In genomic region chr1:109985251-109986053, GRCh38 we compare ENCODE assay signal across 7 cellular contexts. TPM values are rescaled to one million over a fixed set of nuclear protein-coding genes. Genes with fewer than 3 reads are reported as not detected.
DNase-seq lines count a peak whose midpoint lies in the region; ATAC-seq and TF ChIP-seq lines count a peak whose summit lies in the region.

No MANE protein-coding gene starts in this region.

- no peak for TF ChIP-seq POLR2A in sigmoid colon (IDR thresholded peaks at IDR 0.05)

- H3K9me3 ChIP-seq in HEK293 (ENCODE audit: control insufficient read depth, insufficient read depth, low read depth, low read length) (no peaks in the 10 kb centered on the region), T-helper 17 cell (ENCODE audit: control insufficient read depth, low read length, poor library complexity, severe bottlenecking) (no peaks in the 10 kb centered on the region), sigmoid colon (no peaks in the 10 kb centered on the region)

- TF ChIP-seq CTCF in HEK293 (tag by site-specific recombination; IDR thresholded peaks at IDR 0.05) (no peak), foreskin keratinocyte (conservative IDR thresholded peaks at IDR 0.05) (no peak), sigmoid colon (IDR thresholded peaks at IDR 0.05) (no peak)

- peak overlapping the region; percentile 99 for H3K4me3 Mint-ChIP-seq in T-helper 17 cell

- no peaks in the 10 kb centered on the region for H3K27me3 Mint-ChIP-seq in T-helper 17 cell

- H3K4me1 ChIP-seq in HEK293 (ENCODE audit: control insufficient read depth, insufficient read depth, low read length), result 0 out of 2 replicates have a peak, but pooled peaks cover 3% of the 10 kb centered on the region
- peaks cover 23% of the 10 kb centered on the region for H3K4me1 ChIP-seq in foreskin keratinocyte
- H3K4me1 ChIP-seq in sigmoid colon, result peaks cover 0 to 60% (median 48%) of the 10 kb centered on the region in 4 donors

- CTCF ChIA-PET in HEK293 (lab: Yijun Ruan, JAX), result interaction anchor here (0.7 to 12.6 kb wide), 30 partner anchors 11 to 453 kb away, joined by 3 to 522 read pairs (median 7); partner anchors contain the start of genes AMPD2, GNAT2 and STRIP1

- no peak for DNase-seq in T-helper 17 cell
- no peak for DNase-seq in foreskin keratinocyte
- no peak for DNase-seq in sigmoid colon
- no peak for DNase-seq in dermis blood vessel endothelial cell

- POLR2A ChIA-PET in HEK293 (lab: Yijun Ruan, JAX), result interaction anchor here (1.0 to 2.9 kb wide), 11 partner anchors 9 to 437 kb away, joined by 3 to 22 read pairs (median 4); partner anchors contain the start of genes GNAI3 and STRIP1

- H3K27ac Mint-ChIP-seq in T-helper 17 cell, result peak overlapping the region; percentile 96

- intact Hi-C loops in sigmoid colon (cut with DNase I), result loop anchor here (2.0 to 5.0 kb wide), 4 partner anchors 49 to 438 kb away; partner anchors contain the start of genes GNAI3 and STRIP1

- H3K27me3 ChIP-seq in foreskin keratinocyte (no peaks in the 10 kb centered on the region), sigmoid colon (no peaks in the 10 kb centered on the region)

- H3K4me3 ChIP-seq in HEK293 (ENCODE audit: low read depth, low read length) (peak overlapping the region; percentile 81), sigmoid colon (peak overlapping the region; percentile 65 to 94 (median 75))

- H3K27ac ChIP-seq in HEK293 (ENCODE audit: extremely low read depth, low read depth, low read length) (peak overlapping the region; percentile 68; the same call in 1 of the 2 replicates), foreskin keratinocyte (peak overlapping the region; percentile 82), sigmoid colon (peak overlapping the region; percentile 94 to 98 (median 96))

- WGBS in sigmoid colon, 2 donors, result 6 to 12% methylated on average over 22 of the region's 22 CpGs

- peaks cover 0 to 21% of the 10 kb centered on the region in 2 experiments; a peak in 1 of 3 replicates for H3K36me3 ChIP-seq in HEK293 (ENCODE audit: control insufficient read depth in 2 of 2, insufficient read depth in 1 of 2, low read length in 2 of 2)
- H3K36me3 ChIP-seq in sigmoid colon, result no peaks in the 10 kb centered on the region

- TF ChIP-seq EP300 in sigmoid colon (IDR thresholded peaks at IDR 0.05), result no peak

- H3K36me3 Mint-ChIP-seq in T-helper 17 cell (ENCODE audit: low read depth), result no peaks in the 10 kb centered on the region

- no peak for ATAC-seq in T-helper 17 cell
- peak; percentile 1 for ATAC-seq in foreskin keratinocyte
- no peak for ATAC-seq in GM18517 (IDR thresholded peaks at IDR 0.05; ENCODE audit: unreplicated experiment)
- no peak for ATAC-seq in GM19452 (IDR thresholded peaks at IDR 0.05; ENCODE audit: unreplicated experiment)

- H3K4me1 Mint-ChIP-seq in T-helper 17 cell, result peaks cover 38% of the 10 kb centered on the region

TF ChIP-seq in HEK293, 187 proteins besides CTCF, POLR2A, EP300 and RAD21:
- TF ChIP-seq ZSCAN5A (tag by site-specific recombination; IDR thresholded peaks at IDR 0.05) (no peak), ZNF350 (tag by site-specific recombination; IDR thresholded peaks at IDR 0.05) (no peak), ZNF600 (tag by site-specific recombination; IDR thresholded peaks at IDR 0.05) (0 out of 2 replicates have a peak, but pooled peaks have one; percentile 47), ZNF24 (tag by site-specific recombination; IDR thresholded peaks at IDR 0.05) (no peak), ZNF585B (tag by site-specific recombination; IDR thresholded peaks at IDR 0.05) (no peak), ZNF16 (tag by site-specific recombination; IDR thresholded peaks at IDR 0.05; ENCODE audit: low read depth) (no peak), ZNF449 (tag by site-specific recombination; IDR thresholded peaks at IDR 0.05) (no peak), ZNF629 (tag by site-specific recombination; IDR thresholded peaks at IDR 0.05) (no peak), ZFHX2 (tag by site-specific recombination; conservative IDR thresholded peaks at IDR 0.05) (peak; percentile 70), SCRT2 (tag by site-specific recombination; IDR thresholded peaks at IDR 0.05) (peak; percentile 41; the same call in 1 of the 2 replicates), ZNF792 (tag by site-specific recombination; IDR thresholded peaks at IDR 0.05) (no peak), ZBTB1 (tag by site-specific recombination; IDR thresholded peaks at IDR 0.05) (no peak), ZBTB17 (tag by site-specific recombination; IDR thresholded peaks at IDR 0.05) (peak; percentile 62), KLF1 (tag by site-specific recombination; IDR thresholded peaks at IDR 0.05) (no peak), ZNF112 (tag by site-specific recombination; IDR thresholded peaks at IDR 0.05) (no peak), ZNF274 (IDR thresholded peaks at IDR 0.05; ENCODE audit: low read length) (no peak), ZNF274 (tag by site-specific recombination; IDR thresholded peaks at IDR 0.05; ENCODE audit: borderline replicate concordance) (no peak), GLIS2 (tag by site-specific recombination; IDR thresholded peaks at IDR 0.05) (peak; percentile 25; the same call in 1 of the 2 replicates), PRDM1 (tag by site-specific recombination; IDR thresholded peaks at IDR 0.05) (peak; percentile 96), ZNF132 (tag by site-specific recombination; IDR thresholded peaks at IDR 0.05; ENCODE audit: borderline replicate concordance) (no peak), ZNF121 (tag by site-specific recombination; IDR thresholded peaks at IDR 0.05) (no peak), SP7 (tag by site-specific recombination; IDR thresholded peaks at IDR 0.05) (no peak), ZNF426 (tag by site-specific recombination; IDR thresholded peaks at IDR 0.05) (no peak), ZNF530 (tag by site-specific recombination; IDR thresholded peaks at IDR 0.05; ENCODE audit: low read depth) (no peak), EGR2 (tag by site-specific recombination; IDR thresholded peaks at IDR 0.05; ENCODE audit: low read depth) (peak; percentile 53)

RNA-seq across cellular contexts. Expression of gene AHCYL1, which starts 0.9 kb away (rescaled TPM):
- total RNA-seq in T-helper 17 cell (10 to 100 TPM; 16.5 to 21.3 TPM), foreskin keratinocyte (42.6 and 45.5 TPM in 2 replicates), sigmoid colon (10 to 100 TPM; 58.2 to 76.7 (median 73.4) TPM), dermis blood vessel endothelial cell (47.1 and 62.7 TPM in 2 replicates)
- polyA plus RNA-seq in foreskin keratinocyte (22.1 and 25.2 TPM in 2 replicates), sigmoid colon (10 to 100 TPM; 42.6 to 57.3 (median 49.1) TPM)

RNA-seq across cellular contexts. Expression of gene STRIP1, which starts 49.0 kb away (rescaled TPM):
- 10 to 100 TPM; 70.1 to 86.8 TPM for total RNA-seq in T-helper 17 cell
- 28.4 and 29.3 TPM in 2 replicates for total RNA-seq in foreskin keratinocyte
- polyA plus RNA-seq in foreskin keratinocyte, result 11.8 and 12.9 TPM in 2 replicates
- 10 to 100 TPM; 32.8 to 47.8 (median 36.1) TPM for total RNA-seq in sigmoid colon
- polyA plus RNA-seq in sigmoid colon, result 10 to 100 TPM in 1 of 3 donors, 1 to 10 TPM in 2; 7.9 to 24.8 (median 9.6) TPM
- 50.4 and 55.1 TPM in 2 replicates for total RNA-seq in dermis blood vessel endothelial cell
